ENCODE assay signal across 1 cellular context in the genomic region with DNA sequence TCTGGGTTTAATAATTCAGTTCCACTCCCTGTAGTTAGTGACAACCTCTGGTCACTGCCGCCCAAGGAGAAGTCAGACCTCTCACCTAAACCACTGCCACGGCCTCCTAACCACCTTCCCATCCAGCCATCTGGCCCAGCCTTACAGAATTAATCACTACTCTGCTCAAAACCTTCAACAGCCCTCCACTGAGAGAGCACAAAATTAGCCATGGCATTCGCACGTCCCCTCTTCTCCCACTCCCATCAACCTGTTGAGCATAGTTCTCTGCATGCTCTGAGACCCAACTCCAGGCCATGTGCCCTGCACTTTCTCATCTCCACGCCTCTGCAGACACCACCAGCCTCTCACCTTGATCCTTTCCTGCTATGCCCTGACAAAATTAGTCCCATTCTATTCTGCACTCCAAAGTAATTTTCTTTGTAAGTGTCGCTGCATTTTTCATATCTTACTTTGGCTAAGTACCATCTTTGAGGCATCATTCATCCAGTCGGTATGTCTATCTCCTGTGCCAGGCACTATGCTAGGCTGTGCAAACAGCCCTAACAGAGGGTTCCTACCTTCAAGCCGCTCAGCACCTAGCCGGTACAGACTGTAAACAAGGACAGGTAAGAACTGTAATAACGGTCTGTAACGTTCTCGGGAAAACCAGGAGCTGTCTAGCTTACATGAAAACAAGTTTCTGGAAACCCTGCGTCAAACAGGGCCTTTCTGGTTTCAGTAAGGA.
TF ChIP-seq lines count a peak whose summit lies in the region.

No MANE protein-coding gene starts in this region.

TF ChIP-seq in HCT116, 20 proteins besides CTCF, POLR2A, EP300 and RAD21:
- TF ChIP-seq POLR2AphosphoS5 (IDR thresholded peaks at IDR 0.05; ENCODE audit: low read depth, low read length) (no peak), SIN3A (IDR thresholded peaks at IDR 0.05; ENCODE audit: low read depth) (peak; percentile 39)
